8 cellular contexts compared by ENCODE assay signal in genomic region chr16:14824090-14824943, GRCh38. TPM values are rescaled to one million over a fixed set of nuclear protein-coding genes. Genes with fewer than 3 reads are reported as not detected.
A peak's percentile ranks its signal among the peaks of the same experiment; 100 is the strongest.
DNase-seq lines count a peak whose midpoint lies in the region; ATAC-seq, FAIRE-seq and TF ChIP-seq lines count a peak whose summit lies in the region.
"Not testable (repeated sequence)": the region's sequence is repeated elsewhere in the genome, so short reads cannot be mapped to it uniquely, and the experiment has no call there.

No MANE protein-coding gene starts in this region.

- ATAC-seq in RWPE2 (ENCODE audit: low read depth) (peak; percentile 82), heart right ventricle (peak; percentile 44 to 75 (median 68)), left lobe of liver (peak; percentile 90), pancreas (peak; percentile 88 to 95 (median 94))
- ATAC-seq in activated naive CD8-positive, alpha-beta T cell treated with anti-CD3 and anti-CD28 coated beads, Interleukin-2, amount 50 U/mL, for 24 hours: peak; percentile 38

- intact Hi-C loops in heart right ventricle (cut with DNase I); pancreas (cut with DNase I); transverse colon (cut with DNase I; ENCODE audit: low total_unique reads): not testable (repeated sequence)

- not testable (repeated sequence) for TF ChIP-seq CTCF in RWPE2 (IDR thresholded peaks at IDR 0.05; ENCODE audit: poor library complexity, severe bottlenecking); epithelial cell of proximal tubule (conservative IDR thresholded peaks at IDR 0.05; ENCODE audit: low read depth, low read length); heart right ventricle (IDR thresholded peaks at IDR 0.05); pancreas (IDR thresholded peaks at IDR 0.05); transverse colon (IDR thresholded peaks at IDR 0.05)

- not testable (repeated sequence) for TF ChIP-seq POLR2A in transverse colon (IDR thresholded peaks at IDR 0.05)

- H3K4me1 ChIP-seq in ES-I3 (ENCODE audit: insufficient read depth, low read length); RWPE2 (ENCODE audit: insufficient read depth, poor library complexity, severe bottlenecking); heart right ventricle; pancreas; transverse colon: not testable (repeated sequence)

- not testable (repeated sequence) for FAIRE-seq in pancreas (lab: Jason Lieb, UNC)

- peak overlapping the region; percentile 30; the same call in 1 of the 2 replicates for H3K9ac ChIP-seq in ES-I3 (ENCODE audit: low read depth, low read length)

- DNase-seq in RWPE2 (ENCODE audit: low spot score); activated naive CD8-positive, alpha-beta T cell treated with anti-CD3 and anti-CD28 coated beads, Interleukin-2, amount 50 U/mL, for 24 hours; epithelial cell of proximal tubule (ENCODE audit: low read depth); heart right ventricle: not testable (repeated sequence)
- DNase-seq in left lobe of liver (ENCODE audit: low spot score): peak; percentile 70
- DNase-seq in pancreas: peak in 2 of 6 donors; percentile 24
- DNase-seq in transverse colon: peak; percentile 53

- H3K9me3 ChIP-seq in ES-I3 (ENCODE audit: control insufficient read depth, insufficient read depth, low read length); RWPE2 (ENCODE audit: severe bottlenecking); heart right ventricle; pancreas; transverse colon: not testable (repeated sequence)

- H3K27me3 ChIP-seq in RWPE2 (ENCODE audit: insufficient read depth, poor library complexity, severe bottlenecking); heart right ventricle; pancreas; transverse colon: not testable (repeated sequence)

- H3K9me3 Mint-ChIP-seq in activated naive CD8-positive, alpha-beta T cell treated with anti-CD3 and anti-CD28 coated beads, Interleukin-2, amount 50 U/mL, for 24 hours: not testable (repeated sequence)

- WGBS in heart right ventricle, 2 donors: 13 to 20% methylated on average over 5 to 10 of the region's 42 CpGs
- 8 to 16% methylated on average over 4 to 6 of the region's 42 CpGs for WGBS in pancreas, 2 donors
- WGBS in transverse colon (ENCODE audit: low coverage in 1 of 2), 2 donors: 15% methylated on average over 6 of the region's 42 CpGs; no CpG with 5 or more reads in 1 of the 2 donors

- H3K27me3 Mint-ChIP-seq in activated naive CD8-positive, alpha-beta T cell treated with anti-CD3 and anti-CD28 coated beads, Interleukin-2, amount 50 U/mL, for 24 hours: not testable (repeated sequence)

- H3K36me3 ChIP-seq in ES-I3 (ENCODE audit: insufficient read depth, low read length); RWPE2 (ENCODE audit: low read depth); heart right ventricle; pancreas; transverse colon: not testable (repeated sequence)

- H3K27ac Mint-ChIP-seq in activated naive CD8-positive, alpha-beta T cell treated with anti-CD3 and anti-CD28 coated beads, Interleukin-2, amount 50 U/mL, for 24 hours: not testable (repeated sequence)

- H3K4me3 Mint-ChIP-seq in activated naive CD8-positive, alpha-beta T cell treated with anti-CD3 and anti-CD28 coated beads, Interleukin-2, amount 50 U/mL, for 24 hours: not testable (repeated sequence)

- not testable (repeated sequence) for H3K4me3 ChIP-seq in RWPE2 (ENCODE audit: severe bottlenecking); heart right ventricle
- H3K4me3 ChIP-seq in epithelial cell of proximal tubule (ENCODE audit: low read depth, low read length) (peak overlapping the region; percentile 39), pancreas (peak overlapping the region in 2 of 4 donors; percentile 24 to 30), transverse colon (peak overlapping the region in 1 of 4 donors; percentile 35)

- not testable (repeated sequence) for H3K36me3 Mint-ChIP-seq in activated naive CD8-positive, alpha-beta T cell treated with anti-CD3 and anti-CD28 coated beads, Interleukin-2, amount 50 U/mL, for 24 hours (ENCODE audit: low read depth)

- not testable (repeated sequence) for TF ChIP-seq EP300 in transverse colon (IDR thresholded peaks at IDR 0.05; ENCODE audit: low read depth)

- not testable (repeated sequence) for H3K4me1 Mint-ChIP-seq in activated naive CD8-positive, alpha-beta T cell treated with anti-CD3 and anti-CD28 coated beads, Interleukin-2, amount 50 U/mL, for 24 hours

- in situ Hi-C loops in transverse colon (cut with MboI; ENCODE audit: low pct_ligation_motif_present in 1 of 4, low pct_unique_long_range_greater_than_20kb in 1 of 4, low sequenced_read_pairs in 3 of 4): not testable (repeated sequence)

- not testable (repeated sequence) for H3K27ac ChIP-seq in RWPE2 (ENCODE audit: poor library complexity, severe bottlenecking); heart right ventricle; pancreas; transverse colon

RNA-seq across cellular contexts. Expression of gene NOMO1, which starts 9.2 kb away (rescaled TPM):
- total RNA-seq in epithelial cell of proximal tubule: 33.1 and 43.1 TPM in 2 replicates
- 100 to 1,000 TPM in 8 of 10 donors, 10 to 100 TPM in 2; 98.4 to 156 (median 123) TPM for total RNA-seq in heart right ventricle
- polyA plus RNA-seq in heart right ventricle: 10 to 100 TPM; 21.4 to 54.2 TPM
- 37.8 TPM for total RNA-seq in left lobe of liver
- total RNA-seq in pancreas: 100 to 1,000 TPM; 105 to 166 (median 131) TPM
- polyA plus RNA-seq in pancreas: 10 to 100 TPM; 33.8 to 57.3 TPM
- total RNA-seq in transverse colon: 10 to 100 TPM; 14.5 to 56.5 (median 43.3) TPM

Comparison
In these comparisons a context has a peak if more than half of its experiments do, and no peak if none do; other contexts are left out.
1. ATAC-seq: peak in every context shown above with its lines; median percentile 94 in pancreas; 90 in left lobe of liver; 82 in RWPE2; 68 in heart right ventricle; 38 in activated naive CD8-positive, alpha-beta T cell treated with anti-CD3 and anti-CD28 coated beads, Interleukin-2, amount 50 U/mL, for 24 hours.